1 cellular context compared by ENCODE assay signal in the genomic region with DNA sequence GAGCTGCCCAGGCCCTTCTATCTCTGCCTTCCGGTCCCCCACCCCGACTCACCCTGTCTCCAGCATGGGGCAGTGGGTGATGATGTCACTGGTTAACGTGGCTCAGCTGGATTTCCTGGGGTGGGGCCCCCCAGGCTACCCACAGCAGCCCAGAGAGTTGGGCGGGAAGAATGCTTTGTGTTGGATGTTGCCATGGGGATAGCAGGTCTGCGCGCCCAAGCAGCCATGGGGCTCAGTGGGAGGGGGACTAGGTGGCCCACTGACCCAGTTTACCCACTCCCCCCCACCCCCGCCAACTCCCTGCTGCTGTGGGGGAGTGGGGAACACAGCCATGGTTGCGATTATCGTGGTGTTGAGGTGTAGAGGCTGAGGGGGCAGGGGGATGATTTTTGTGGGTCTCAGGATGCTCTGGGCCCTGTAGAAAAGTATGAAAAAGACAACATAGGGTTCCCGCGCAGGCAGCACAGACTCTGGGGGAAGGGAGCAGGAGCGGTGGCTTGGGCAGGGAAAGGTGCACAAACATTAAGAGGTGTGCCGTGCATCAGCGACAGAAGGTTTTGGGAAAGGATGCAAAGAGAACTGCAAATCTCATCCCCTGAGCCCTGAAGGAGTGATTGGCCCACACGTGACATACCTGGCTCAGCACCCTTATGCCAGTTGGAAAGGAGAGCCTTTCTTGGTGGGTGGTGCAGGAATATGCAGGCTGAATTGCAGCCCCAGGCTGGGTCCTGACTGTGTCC.
TF ChIP-seq lines count a peak whose summit lies in the region.

No MANE protein-coding gene starts in this region.

TF ChIP-seq in IMR-90, 13 proteins besides CTCF, POLR2A, EP300 and RAD21:
- TF ChIP-seq CHD1 (IDR thresholded peaks at IDR 0.05; ENCODE audit: low read depth, low read length), result no peak
